Comparison of ENCODE assay signal across 9 cellular contexts in the genomic region with DNA sequence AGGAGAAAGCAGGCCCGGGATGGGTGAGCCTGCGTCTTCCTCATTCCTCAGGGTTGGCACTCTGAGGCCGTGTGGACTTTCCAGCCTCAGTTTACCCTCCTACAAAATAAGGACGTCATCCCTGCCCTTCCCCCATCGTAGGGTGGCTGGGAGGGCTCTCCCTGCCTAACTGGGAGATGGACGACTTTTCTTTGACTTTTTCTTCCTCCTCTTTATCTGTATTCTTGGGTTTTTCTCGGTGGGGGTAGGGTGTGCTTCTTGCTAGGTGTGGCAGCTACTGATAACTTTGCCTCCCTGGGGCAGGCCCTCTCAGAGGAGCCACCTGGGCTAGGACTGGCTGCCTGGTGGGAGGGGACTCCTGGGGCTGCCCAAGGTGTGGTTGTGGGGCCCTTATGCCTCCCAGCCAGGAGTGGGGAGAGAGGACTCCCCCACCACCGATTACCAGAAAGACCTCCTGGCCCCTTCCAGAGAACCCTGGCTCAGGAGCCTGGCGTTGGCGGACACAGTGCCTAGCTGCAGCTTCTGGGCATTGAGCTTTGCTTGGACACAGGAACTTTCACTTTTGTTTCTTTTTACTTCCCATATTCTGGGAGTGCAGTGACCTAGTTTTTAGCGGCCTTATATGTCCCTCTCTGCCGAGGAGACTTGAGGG. TPM values are rescaled to one million over a fixed set of nuclear protein-coding genes. Genes with fewer than 3 reads are reported as not detected.
DNase-seq lines count a peak whose midpoint lies in the region; ATAC-seq, FAIRE-seq and TF ChIP-seq lines count a peak whose summit lies in the region.
"Had no signal": no experiment of that assay in that cellular context is flagged by ENCODE, and none has a peak within 500 bp of the region (broad histone marks: within the 10 kb centered on the region; RNA-seq: fewer than 3 reads in every experiment).

No MANE protein-coding gene starts in this region.

- H3K27ac Mint-ChIP-seq in activated CD4-positive, alpha-beta memory T cell treated with anti-CD3 and anti-CD28 coated beads for 36 hours: peak overlapping the region; percentile 93

- H3K27me3 Mint-ChIP-seq in activated CD4-positive, alpha-beta memory T cell treated with anti-CD3 and anti-CD28 coated beads for 36 hours: no peaks in the 10 kb centered on the region

- peaks cover 93% of the 10 kb centered on the region for H3K4me1 Mint-ChIP-seq in activated CD4-positive, alpha-beta memory T cell treated with anti-CD3 and anti-CD28 coated beads for 36 hours (ENCODE audit: low read depth)

- no peak for FAIRE-seq in small intestine (lab: Jason Lieb, UNC)

- H3K27me3 ChIP-seq in left ventricle myocardium inferior (ENCODE audit: low read depth): peaks cover 4% of the 10 kb centered on the region
- H3K27me3 ChIP-seq in small intestine (ENCODE audit: control insufficient read depth in 2 of 2, insufficient read depth in 2 of 2, low read length in 2 of 2): no peaks in the 10 kb centered on the region

- WGBS in small intestine, 3 donors: 12 to 31% (median 18%) methylated on average over 12 of the region's 12 CpGs

- H3K9me3 ChIP-seq in KOPT-K1 (ENCODE audit: insufficient read depth, low read length, poor library complexity, severe bottlenecking): no peaks in the 10 kb centered on the region
- H3K9me3 ChIP-seq in left ventricle myocardium inferior (replicated peaks): peaks cover 6% of the 10 kb centered on the region
- H3K9me3 ChIP-seq in small intestine (ENCODE audit: control insufficient read depth, low read depth): no peaks in the 10 kb centered on the region

- ATAC-seq in GM18505 (IDR thresholded peaks at IDR 0.05; ENCODE audit: unreplicated experiment) (no peak), HG03025 (IDR thresholded peaks at IDR 0.05; ENCODE audit: low FRiP score, unreplicated experiment) (no peak), HG03196 (IDR thresholded peaks at IDR 0.05; ENCODE audit: unreplicated experiment) (no peak)

- CTCF ChIA-PET in activated CD4-positive, alpha-beta memory T cell treated with anti-CD3 and anti-CD28 coated beads for 36 hours (lab: Charles Lee): interaction anchor here (2.4 to 3.0 kb wide), 2 partner anchors 24 to 39 kb away, joined by 6 to 22 read pairs; no protein-coding TSS in a partner anchor

- H3K27ac ChIP-seq in KOPT-K1 (ENCODE audit: low read depth, low read length, poor library complexity, severe bottlenecking): peak overlapping the region; percentile 21
- H3K27ac ChIP-seq in left ventricle myocardium inferior (replicated peaks): peak overlapping the region; percentile 70
- H3K27ac ChIP-seq in small intestine (ENCODE audit: low read depth in 1 of 2, low read length in 1 of 2): peak overlapping the region; percentile 67 to 83

- H3K9me3 Mint-ChIP-seq in activated CD4-positive, alpha-beta memory T cell treated with anti-CD3 and anti-CD28 coated beads for 36 hours: peaks cover 13% of the 10 kb centered on the region

- no peaks in the 10 kb centered on the region for H3K36me3 ChIP-seq in KOPT-K1 (ENCODE audit: insufficient read depth, low read length)
- no peaks in the 10 kb centered on the region for H3K36me3 ChIP-seq in left ventricle myocardium inferior
- no peaks in the 10 kb centered on the region for H3K36me3 ChIP-seq in small intestine (ENCODE audit: control insufficient read depth in 2 of 2, insufficient read depth in 2 of 2, low read length in 2 of 2)

- POLR2A ChIA-PET in activated CD4-positive, alpha-beta memory T cell treated with anti-CD3 and anti-CD28 coated beads for 36 hours (lab: Charles Lee): interaction anchor here (1.8 kb wide), 1 partner anchor 10 kb away, joined by 4 read pairs; no protein-coding TSS in a partner anchor

- peaks cover 16% of the 10 kb centered on the region for H3K36me3 Mint-ChIP-seq in activated CD4-positive, alpha-beta memory T cell treated with anti-CD3 and anti-CD28 coated beads for 36 hours

- intact Hi-C loops in activated CD4-positive, alpha-beta memory T cell treated with anti-CD3 and anti-CD28 coated beads for 36 hours (cut with micrococcal nuclease): no loop called here
- intact Hi-C loops in left ventricle myocardium inferior (cut with micrococcal nuclease): no loop called here

- TF ChIP-seq POLR2A in GM18505 (IDR thresholded peaks at IDR 0.05; ENCODE audit: borderline replicate concordance, extremely low read depth, insufficient read depth, insufficient read length): no peak

- H3K4me3 Mint-ChIP-seq in activated CD4-positive, alpha-beta memory T cell treated with anti-CD3 and anti-CD28 coated beads for 36 hours: peak overlapping the region; percentile 77

- no peak for TF ChIP-seq CTCF in left ventricle myocardium inferior (IDR thresholded peaks at IDR 0.05; ENCODE audit: borderline replicate concordance)

- DNase-seq in activated CD4-positive, alpha-beta memory T cell treated with anti-CD3 and anti-CD28 coated beads for 36 hours: no peak
- DNase-seq in left ventricle myocardium inferior (no peak), small intestine (peak; percentile 66), iPS-NIHi11 (ENCODE audit: low spot score) (no peak)
- DNase-seq: NCI-H748 treated with DMSO at 0.1 percent for 48 hours had no signal

- H3K4me1 ChIP-seq in left ventricle myocardium inferior (peaks cover 35% of the 10 kb centered on the region), small intestine (ENCODE audit: control insufficient read depth in 2 of 2, insufficient read depth in 1 of 2, low read depth in 1 of 2, low read length in 1 of 2) (peaks cover 6 to 22% of the 10 kb centered on the region in 2 donors)

- H3K4me3 ChIP-seq in left ventricle myocardium inferior: peak overlapping the region; percentile 37
- peak overlapping the region in 1 of 2 donors; percentile 27 for H3K4me3 ChIP-seq in small intestine (ENCODE audit: low read depth in 1 of 2, low read length in 2 of 2)

RNA-seq across cellular contexts. Expression of a gene that starts 6.1 kb away (rescaled TPM):
- total RNA-seq in activated CD4-positive, alpha-beta memory T cell treated with anti-CD3 and anti-CD28 coated beads for 36 hours: 10 to 100 TPM; 24.7 to 25.8 TPM
- 8.7 TPM for total RNA-seq in left ventricle myocardium inferior
- polyA plus RNA-seq in small intestine: 10 to 100 TPM in 2 of 3 donors, 1 to 10 TPM in 1; 3.4 to 22.3 (median 13.0) TPM

RNA-seq across cellular contexts. Expression of a gene that starts 26.6 kb away (rescaled TPM):
- not detected for total RNA-seq in activated CD4-positive, alpha-beta memory T cell treated with anti-CD3 and anti-CD28 coated beads for 36 hours
- total RNA-seq in left ventricle myocardium inferior: not detected
- under 1 TPM in 1 of 3 donors, not detected in 2; 0.04 TPM for polyA plus RNA-seq in small intestine

RNA-seq across cellular contexts. Expression of a gene that starts 48.1 kb away (rescaled TPM):
- total RNA-seq in activated CD4-positive, alpha-beta memory T cell treated with anti-CD3 and anti-CD28 coated beads for 36 hours: 100 to 1,000 TPM; 139 to 144 TPM
- 60.4 TPM for total RNA-seq in left ventricle myocardium inferior
- polyA plus RNA-seq in small intestine: 100 to 1,000 TPM; 176 to 279 (median 276) TPM

Comparison
In these comparisons a context has a peak if more than half of its experiments do, and no peak if none do; other contexts are left out.
1. H3K27ac ChIP-seq: peak in every context shown above with its lines; median percentile 75 in small intestine; 70 in left ventricle myocardium inferior; 21 in KOPT-K1.